26 cellular contexts compared by ENCODE assay signal in the genomic region with DNA sequence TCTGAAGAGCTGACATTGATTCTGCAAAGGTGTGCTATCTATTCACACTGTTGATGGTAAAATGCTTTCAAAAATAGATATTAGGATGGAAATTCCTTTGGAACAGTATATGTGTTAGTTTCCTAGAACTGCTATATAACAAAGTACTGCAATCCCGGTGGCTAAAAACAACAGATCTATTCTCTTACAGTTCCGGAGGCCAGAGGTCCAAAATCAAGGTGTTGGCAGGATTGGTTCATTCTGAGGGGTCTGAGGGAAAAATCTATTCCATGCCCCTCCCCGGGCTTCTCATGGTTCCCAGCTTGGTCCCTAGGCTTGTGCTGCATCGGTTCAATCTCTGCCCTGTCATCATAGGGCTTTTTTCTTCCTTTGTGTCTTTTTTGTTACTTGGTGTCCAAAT.
DNase-seq lines count a peak whose midpoint lies in the region; ATAC-seq and TF ChIP-seq lines count a peak whose summit lies in the region.
"Had no signal": no experiment of that assay in that cellular context is flagged by ENCODE, and none has a peak within 500 bp of the region (broad histone marks: within the 10 kb centered on the region; RNA-seq: fewer than 3 reads in every experiment).

No MANE protein-coding gene starts in this region.

- H3K27me3 Mint-ChIP-seq in T-helper 2 cell treated with Interferon-gamma antibody and Interleukin-4, amounts not matched to agents 5 μg/mL and 100 μg/mL, for 36 hours (ENCODE audit: low read depth), result no peaks in the 10 kb centered on the region
- no peaks in the 10 kb centered on the region for H3K27me3 Mint-ChIP-seq in GM23338 (ENCODE audit: insufficient read depth, low read depth, poor library complexity)

- H3F3A ChIP-seq in GM23338 (replicated peaks; ENCODE audit: low read depth), result no peaks in the 10 kb centered on the region

- H4K20me1 ChIP-seq in GM23338 (replicated peaks; ENCODE audit: insufficient read depth), result no peaks in the 10 kb centered on the region; the same call in 1 of the 2 replicates

- no peaks in the 10 kb centered on the region for H3K9me2 ChIP-seq in GM23338 (ENCODE audit: insufficient read depth)

- H3K4me3 Mint-ChIP-seq in T-helper 2 cell treated with Interferon-gamma antibody and Interleukin-4, amounts not matched to agents 5 μg/mL and 100 μg/mL, for 36 hours, result peak overlapping the region; percentile 5
- no peak overlapping the region for H3K4me3 Mint-ChIP-seq in GM23338
- H3K4me3 Mint-ChIP-seq: activated T-helper 1 cell treated with anti-CD3 and anti-CD28 coated beads, Interleukin-12 subunit alpha, Interleukin-12 subunit beta, Interleukin-2, Interleukin-4 antibody, amounts not matched to agents 30 ng/mL and 10 ng/mL and 1 ng/mL, durations not matched to agents 14 hours and 24 hours and 36 hours; neural crest cell had no signal

- peaks cover 51% of the 10 kb centered on the region for H3K36me3 Mint-ChIP-seq in T-helper 2 cell treated with Interferon-gamma antibody and Interleukin-4, amounts not matched to agents 5 μg/mL and 100 μg/mL, for 36 hours (ENCODE audit: low read depth)
- H3K36me3 Mint-ChIP-seq in GM23338 (ENCODE audit: low read depth), result no peaks in the 10 kb centered on the region; the same call in 2 of the 3 replicates

- no peak overlapping the region for H3K4me3 ChIP-seq in GM23338
- no peak overlapping the region for H3K4me3 ChIP-seq in neutrophil (ENCODE audit: low read depth in 1 of 2, low read length in 1 of 2)
- H3K4me3 ChIP-seq in thyroid gland (replicated peaks in 1 of 3), result no peak overlapping the region
- H3K4me3 ChIP-seq in right lobe of liver, result no peak overlapping the region
- H3K4me3 ChIP-seq: colonic mucosa, MG63, Peyer's patch, SJSA1, skin epidermis, tibial artery had no signal

- no peak overlapping the region for H3K27ac ChIP-seq in GM23338 (ENCODE audit: low read depth)
- peak overlapping the region; percentile 91 for H3K27ac ChIP-seq in neutrophil
- H3K27ac ChIP-seq in thyroid gland, result peak overlapping the region in 1 of 3 donors; percentile 19
- H3K27ac ChIP-seq in right lobe of liver, result no peak overlapping the region
- H3K27ac ChIP-seq: 22Rv1, brain microvascular endothelial cell, colonic mucosa, SJSA1, tibial artery, VCaP had no signal

- H2AFZ ChIP-seq in GM23338, result no peak overlapping the region

- H3K9me3 Mint-ChIP-seq in T-helper 2 cell treated with Interferon-gamma antibody and Interleukin-4, amounts not matched to agents 5 μg/mL and 100 μg/mL, for 36 hours, result peaks cover 3% of the 10 kb centered on the region
- no peaks in the 10 kb centered on the region for H3K9me3 Mint-ChIP-seq in GM23338
- H3K9me3 Mint-ChIP-seq: neural crest cell had no signal

- no peaks in the 10 kb centered on the region for H3K9me3 ChIP-seq in neutrophil
- no peaks in the 10 kb centered on the region for H3K9me3 ChIP-seq in thyroid gland
- no peaks in the 10 kb centered on the region for H3K9me3 ChIP-seq in right lobe of liver
- H3K9me3 ChIP-seq: colonic mucosa, MG63, Peyer's patch, SJSA1, tibial artery had no signal

- H3K4me1 Mint-ChIP-seq in T-helper 2 cell treated with Interferon-gamma antibody and Interleukin-4, amounts not matched to agents 5 μg/mL and 100 μg/mL, for 36 hours (ENCODE audit: low read depth), result peaks cover 54% of the 10 kb centered on the region
- H3K4me1 Mint-ChIP-seq in GM23338, result peaks cover 28% of the 10 kb centered on the region

- TF ChIP-seq POLR2A in thyroid gland (IDR thresholded peaks at IDR 0.05) (no peak), right lobe of liver (IDR thresholded peaks at IDR 0.05) (no peak)

- H3K36me3 ChIP-seq in GM23338 (ENCODE audit: insufficient read depth), result no peaks in the 10 kb centered on the region
- H3K36me3 ChIP-seq in neutrophil, result no peaks in the 10 kb centered on the region
- no peaks in the 10 kb centered on the region for H3K36me3 ChIP-seq in thyroid gland
- no peaks in the 10 kb centered on the region for H3K36me3 ChIP-seq in right lobe of liver
- H3K36me3 ChIP-seq: brain microvascular endothelial cell, colonic mucosa, MG63, Peyer's patch, tibial artery had no signal

- no peak for DNase-seq in T-helper 2 cell treated with Interferon-gamma antibody and Interleukin-4, amounts not matched to agents 5 μg/mL and 100 μg/mL, for 36 hours (ENCODE audit: low spot score)
- DNase-seq in T-helper 2 cell, result no peak
- no peak for DNase-seq in GM23338 (ENCODE audit: low spot score)
- DNase-seq in dermis microvascular lymphatic vessel endothelial cell (ENCODE audit: low read depth in 2 of 2), result peak; percentile 53 to 65
- no peak for DNase-seq in thyroid gland
- DNase-seq in right lobe of liver, result no peak
- DNase-seq: brain microvascular endothelial cell; colonic mucosa; DND-41; glutamatergic neuron; mesendoderm; MG63; NCI-H1417; NCI-H2107; NCI-H510A; Peyer's patch; stimulated activated CD4-positive, alpha-beta T cell treated with anti-CD3 and anti-CD28 coated beads, Interleukin-1b, Interleukin-23, amount 100 ng/mL, for 48 hours; tibial artery had no signal

- intact Hi-C loops in thyroid gland (cut with DNase I) (no loop called here), right lobe of liver (cut with DNase I) (no loop called here)

- peaks cover 16% of the 10 kb centered on the region for H3K4me1 ChIP-seq in GM23338 (ENCODE audit: insufficient read depth)
- peaks cover 37 to 45% of the 10 kb centered on the region in 2 experiments for H3K4me1 ChIP-seq in neutrophil (ENCODE audit: control insufficient read depth in 1 of 2, insufficient read depth in 1 of 2, low read depth in 1 of 2, low read length in 1 of 2)
- peaks cover 51 to 55% of the 10 kb centered on the region in 2 donors for H3K4me1 ChIP-seq in thyroid gland
- peaks cover 0 to 16% (median 0%) of the 10 kb centered on the region in 4 donors for H3K4me1 ChIP-seq in right lobe of liver
- H3K4me1 ChIP-seq: colonic mucosa had no signal

- peak overlapping the region; percentile 55 for H3K27ac Mint-ChIP-seq in T-helper 2 cell treated with Interferon-gamma antibody and Interleukin-4, amounts not matched to agents 5 μg/mL and 100 μg/mL, for 36 hours
- H3K27ac Mint-ChIP-seq in GM23338, result 0 out of 2 replicates have a peak overlapping the region, but pooled peaks have one; percentile 19
- H3K27ac Mint-ChIP-seq: activated T-helper 1 cell treated with anti-CD3 and anti-CD28 coated beads, Interleukin-12 subunit alpha, Interleukin-12 subunit beta, Interleukin-2, Interleukin-4 antibody, amounts not matched to agents 30 ng/mL and 10 ng/mL and 1 ng/mL, durations not matched to agents 14 hours and 24 hours and 36 hours had no signal

- TF ChIP-seq CTCF in GM23338 (conservative IDR thresholded peaks at IDR 0.05; ENCODE audit: low read depth in 2 of 2), result no peak
- no peak for TF ChIP-seq CTCF in neutrophil (IDR thresholded peaks at IDR 0.05)
- no peak for TF ChIP-seq CTCF in thyroid gland (IDR thresholded peaks at IDR 0.05)
- TF ChIP-seq CTCF in right lobe of liver (IDR thresholded peaks at IDR 0.05), result no peak

- 87 to 88% methylated on average over 4 of the region's 4 CpGs for WGBS in thyroid gland, 2 donors
- 77% methylated on average over 2 of the region's 4 CpGs for WGBS in right lobe of liver (ENCODE audit: insufficient coverage, low coverage, low lambda C conversion rate, missing lambda C conversion rate)

- H3K4me2 ChIP-seq in GM23338, result no peak overlapping the region

- ATAC-seq in GM23338 (no peak), right lobe of liver (no peak), HG03280 (IDR thresholded peaks at IDR 0.05; ENCODE audit: unreplicated experiment) (no peak)

- H3K79me2 ChIP-seq in GM23338 (replicated peaks; ENCODE audit: insufficient read depth), result peaks cover 43% of the 10 kb centered on the region; the same call in 1 of the 2 replicates

- H3K27me3 ChIP-seq in GM23338 (ENCODE audit: insufficient read depth), result no peaks in the 10 kb centered on the region
- H3K27me3 ChIP-seq in neutrophil, result no peaks in the 10 kb centered on the region
- H3K27me3 ChIP-seq in thyroid gland, result no peaks in the 10 kb centered on the region
- no peaks in the 10 kb centered on the region for H3K27me3 ChIP-seq in right lobe of liver
- H3K27me3 ChIP-seq: brain microvascular endothelial cell, colonic mucosa, MG63, Peyer's patch, SJSA1, tibial artery had no signal

TF ChIP-seq in GM23338, 12 proteins besides CTCF, POLR2A, EP300 and RAD21 (continues in another document):
- TF ChIP-seq ZNF331 (CRISPR knock-in tag; IDR thresholded peaks at IDR 0.05; ENCODE audit: low read depth) (no peak), EZH2phosphoT487 (IDR thresholded peaks at IDR 0.05; ENCODE audit: unreplicated experiment) (no peak), EZH2 (IDR thresholded peaks at IDR 0.05; ENCODE audit: low read depth, unreplicated experiment) (no peak), ZNF114 (CRISPR knock-in tag; IDR thresholded peaks at IDR 0.05) (no peak)

Comparison
In these comparisons a context has a peak if more than half of its experiments do, and no peak if none do; other contexts are left out.
1. DNase-seq: peak in dermis microvascular lymphatic vessel endothelial cell (2 of 2); none in T-helper 2 cell treated with Interferon-gamma antibody and Interleukin-4, amounts not matched to agents 5 μg/mL and 100 μg/mL, for 36 hours (single experiment), T-helper 2 cell (0 of 5), GM23338 (single experiment), thyroid gland (0 of 2) and right lobe of liver (0 of 3).